18 cellular contexts compared by ENCODE assay signal in genomic region chr3:140904521-140904920, GRCh38.
"Had no signal": no experiment of that assay in that cellular context is flagged by ENCODE, and none has a peak within 500 bp of the region (broad histone marks: within the 10 kb centered on the region; RNA-seq: fewer than 3 reads in every experiment).

No MANE protein-coding gene starts in this region.

- ATAC-seq: activated T-cell treated with anti-CD3 and anti-CD28 coated beads, Interleukin-2, amount 50 U/mL, for 4 hours; natural killer cell treated with Interleukin-12 subunit alpha and Interleukin-12 subunit beta and Interleukin-15 and Interleukin-18, amount 100 ng/mL, for 72 hours had no signal

- DNase-seq: activated CD4-positive, alpha-beta T cell treated with anti-CD3 and anti-CD28 coated beads for 4 hours; activated CD4-positive, alpha-beta T cell treated with anti-CD3 and anti-CD28 coated beads, Interleukin-2, amount 50 U/mL, for 48 hours; activated CD4-positive, CD25-positive, alpha-beta regulatory T cell; activated CD8-positive, alpha-beta memory T cell treated with anti-CD3 and anti-CD28 coated beads, Interleukin-2, amount 50 U/mL, for 48 hours; activated naive CD4-positive, alpha-beta T cell; activated naive CD8-positive, alpha-beta T cell treated with anti-CD3 and anti-CD28 coated beads, Interleukin-2, amount 10 ng/mL, durations not matched to agents 7 days and 5 days; activated T-cell treated with anti-CD3 and anti-CD28 coated beads, Interleukin-2, amount 50 U/mL, for 4 hours; amniotic stem cell; cerebellar nuclear complex; glutamatergic neuron; hippocampal formation; kidney glomerular epithelial cell; retina; spleen; stimulated activated CD4-positive, alpha-beta T cell treated with anti-CD3 and anti-CD28 coated beads, Interleukin-4, amount 100 ng/mL, for 1 hour; stimulated activated naive CD4-positive, alpha-beta T cell; testis had no signal
